Comparison of ENCODE assay signal across 8 cellular contexts in genomic region chr17:81703747-81704654, GRCh38. TPM values are rescaled to one million over a fixed set of nuclear protein-coding genes. Genes with fewer than 3 reads are reported as not detected.
DNase-seq lines count a peak whose midpoint lies in the region; ATAC-seq and TF ChIP-seq lines count a peak whose summit lies in the region.

No MANE protein-coding gene starts in this region.

- H3K27ac ChIP-seq in SK-N-MC (peak overlapping the region; percentile 81), gastrocnemius medialis (peak overlapping the region; percentile 95 to 99 (median 98))

- DNase-seq in NCI-H1092 treated with DMSO at 0.1 percent for 48 hours (lab: John Stamatoyannopoulos, UW) (peak; percentile 3), NCI-H1092 (lab: John Stamatoyannopoulos, UW) (no peak), SK-N-MC (ENCODE audit: low read depth, low spot score) (no peak), fibroblast of pulmonary artery (ENCODE audit: low read depth) (no peak), gastrocnemius medialis (no peak), DMS79 (lab: John Stamatoyannopoulos, UW) (no peak), KBM-7 (no peak)
- no peak for DNase-seq in stimulated activated CD4-positive, alpha-beta T cell treated with anti-CD3 and anti-CD28 coated beads, Interleukin-4, amount 100 ng/mL, for 1 hour

- no peak for TF ChIP-seq POLR2A in gastrocnemius medialis (IDR thresholded peaks at IDR 0.05)

- in situ Hi-C loops in gastrocnemius medialis (cut with MboI; ENCODE audit: low sequenced_read_pairs in 4 of 4) = no loop called here
- in situ Hi-C loops in KBM-7 (cut with MboI; ENCODE audit: low pct_unique_long_range_greater_than_20kb, low sequenced_read_pairs) = no loop called here

- H3K4me3 ChIP-seq in SK-N-MC (peak overlapping the region; percentile 95), fibroblast of pulmonary artery (replicated peaks; ENCODE audit: low read depth, low read length) (peak overlapping the region; percentile 88), gastrocnemius medialis (peak overlapping the region; percentile 93 to 96 (median 94))

- peak overlapping the region; percentile 99 for H3K9ac ChIP-seq in SK-N-MC (ENCODE audit: insufficient read length)

- H3K9me3 ChIP-seq in SK-N-MC (ENCODE audit: low read depth, low read length) = no peaks in the 10 kb centered on the region
- no peaks in the 10 kb centered on the region for H3K9me3 ChIP-seq in gastrocnemius medialis

- H3K36me3 ChIP-seq in SK-N-MC (ENCODE audit: insufficient read depth, low read length) = peaks cover 60% of the 10 kb centered on the region
- H3K36me3 ChIP-seq in gastrocnemius medialis = peaks cover 0 to 49% of the 10 kb centered on the region in 2 donors

- H3K27me3 ChIP-seq in gastrocnemius medialis = no peaks in the 10 kb centered on the region

- intact Hi-C loops in gastrocnemius medialis (cut with DNase I; ENCODE audit: low total_unique reads) = no loop called here

- no peak for TF ChIP-seq CTCF in fibroblast of pulmonary artery (IDR thresholded peaks at IDR 0.05; ENCODE audit: low read length, missing control alignments)
- no peak for TF ChIP-seq CTCF in gastrocnemius medialis (IDR thresholded peaks at IDR 0.05 in 4 of 5, conservative IDR thresholded peaks at IDR 0.05 in 1 of 5)

- peaks cover 26 to 32% of the 10 kb centered on the region in 2 donors for H3K4me1 ChIP-seq in gastrocnemius medialis

- peak; percentile 9 to 26 for ATAC-seq in gastrocnemius medialis

RNA-seq across cellular contexts. Expression of gene MRPL12, which starts 0.8 kb away (rescaled TPM):
- total RNA-seq in gastrocnemius medialis = 100 to 1,000 TPM in 2 of 4 donors, 10 to 100 TPM in 2; 79.1 to 117 (median 94.1) TPM

RNA-seq across cellular contexts. Expression of gene SLC25A10, which starts 8.1 kb away (rescaled TPM):
- total RNA-seq in gastrocnemius medialis = 1 to 10 TPM; 3.4 to 9.3 (median 6.7) TPM

RNA-seq across cellular contexts. Expression of gene HGS, which starts 20.2 kb away (rescaled TPM):
- 100 to 1,000 TPM in 3 of 4 donors, 10 to 100 TPM in 1; 62.1 to 150 (median 113) TPM for total RNA-seq in gastrocnemius medialis

RNA-seq across cellular contexts. Expression of gene ARL16, which starts 20.4 kb away (rescaled TPM):
- total RNA-seq in gastrocnemius medialis = 10 to 100 TPM; 12.9 to 23.6 (median 20.0) TPM

RNA-seq across cellular contexts. Expression of gene CCDC137, which starts 37.5 kb away (rescaled TPM):
- 10 to 100 TPM in 2 of 4 donors, 1 to 10 TPM in 2; 6.7 to 17.1 (median 11.2) TPM for total RNA-seq in gastrocnemius medialis
